Comparison of ENCODE assay signal across 12 cellular contexts in the genomic region with DNA sequence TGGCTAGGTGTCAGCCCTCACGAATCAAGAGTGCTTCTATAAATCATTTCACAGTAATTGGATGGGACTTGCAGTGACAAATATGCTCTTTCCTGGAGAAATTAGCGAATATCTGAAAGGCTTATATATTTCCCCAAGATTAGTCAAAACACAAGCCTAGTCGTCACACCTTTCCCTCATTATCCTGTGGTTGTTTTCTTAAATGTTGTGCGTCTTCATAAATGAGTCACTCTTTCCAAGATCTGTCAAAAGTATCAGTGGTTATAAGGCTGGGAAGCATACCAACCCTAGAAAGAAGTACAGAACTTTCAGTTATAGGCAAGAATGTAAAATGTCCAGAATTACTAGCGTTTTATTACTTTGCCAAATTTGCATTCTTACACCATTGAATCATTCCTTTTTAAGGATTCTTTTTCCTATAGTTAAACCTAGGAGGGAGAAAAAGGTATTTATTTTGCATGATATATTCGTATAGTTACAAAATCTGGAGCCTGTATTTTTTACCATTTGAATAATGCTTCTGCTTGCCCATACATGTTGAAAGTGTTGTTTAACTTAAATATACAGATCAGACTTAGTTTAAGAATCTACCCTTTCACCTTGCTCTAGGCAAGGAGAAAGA. TPM values are rescaled to one million over a fixed set of nuclear protein-coding genes. Genes with fewer than 3 reads are reported as not detected.
DNase-seq lines count a peak whose midpoint lies in the region; ATAC-seq and TF ChIP-seq lines count a peak whose summit lies in the region.
"Had no signal": no experiment of that assay in that cellular context is flagged by ENCODE, and none has a peak within 500 bp of the region (broad histone marks: within the 10 kb centered on the region; RNA-seq: fewer than 3 reads in every experiment).

No MANE protein-coding gene starts in this region.

- TF ChIP-seq CTCF in HEK293 (tag by site-specific recombination; IDR thresholded peaks at IDR 0.05) (no peak), astrocyte of the cerebellum (IDR thresholded peaks at IDR 0.05; ENCODE audit: low read depth, low read length, missing control alignments) (no peak), left lung (IDR thresholded peaks at IDR 0.05) (no peak)

- H3K27me3 ChIP-seq in ACC112 (ENCODE audit: insufficient read depth, low read length): no peaks in the 10 kb centered on the region
- H3K27me3 ChIP-seq in left lung: no peaks in the 10 kb centered on the region
- H3K27me3 ChIP-seq: right lobe of liver, testis had no signal

- no peaks in the 10 kb centered on the region for H3K79me2 ChIP-seq in ACC112 (ENCODE audit: control insufficient read depth, insufficient read depth, low read length, unreplicated experiment)

- DNase-seq in astrocyte of the cerebellum (ENCODE audit: low read depth) (peak; percentile 98), left lung (no peak), left lobe of liver (ENCODE audit: low spot score) (no peak), anterior cingulate cortex (lab: John Stamatoyannopoulos, UW) (no peak), cardiac septum (ENCODE audit: low spot score) (no peak)
- no peak for DNase-seq in stimulated activated CD4-positive, alpha-beta T cell treated with anti-CD3 and anti-CD28 coated beads, Interleukin-15, amount 100 ng/mL, for 24 hours
- DNase-seq: activated naive CD8-positive, alpha-beta T cell treated with anti-CD3 and anti-CD28 coated beads, Interleukin-2, amount 10 ng/mL, durations not matched to agents 7 days and 5 days; NCI-H2171; right lobe of liver; testis had no signal

- no peak overlapping the region for H2AFZ ChIP-seq in ACC112 (ENCODE audit: low read length, unreplicated experiment)

- intact Hi-C loops in left lung (cut with DNase I): no loop called here
- intact Hi-C loops in cardiac septum (cut with DNase I): no loop called here

- H3K4me1 ChIP-seq in ACC112 (ENCODE audit: control insufficient read depth, insufficient read depth, low read length, unreplicated experiment): peaks cover 64% of the 10 kb centered on the region
- peaks cover 3% of the 10 kb centered on the region; the same call in 1 of the 2 replicates for H3K4me1 ChIP-seq in HEK293 (ENCODE audit: control insufficient read depth, insufficient read depth, low read length)
- peaks cover 17 to 47% of the 10 kb centered on the region in 2 donors for H3K4me1 ChIP-seq in left lung
- H3K4me1 ChIP-seq: testis had no signal

- H3K9me3 ChIP-seq in HEK293 (ENCODE audit: control insufficient read depth, insufficient read depth, low read depth, low read length) (no peaks in the 10 kb centered on the region), left lung (no peaks in the 10 kb centered on the region)
- H3K9me3 ChIP-seq: right lobe of liver, testis had no signal

- no peaks in the 10 kb centered on the region for H3K36me3 ChIP-seq in ACC112 (ENCODE audit: insufficient read depth, low read length)
- no peaks in the 10 kb centered on the region for H3K36me3 ChIP-seq in HEK293 (ENCODE audit: control insufficient read depth in 2 of 2, insufficient read depth in 1 of 2, low read length in 2 of 2)
- no peaks in the 10 kb centered on the region for H3K36me3 ChIP-seq in left lung
- H3K36me3 ChIP-seq: right lobe of liver had no signal

- ATAC-seq in left lung (peak; percentile 33), left lobe of liver (no peak)

- CTCF ChIA-PET in HEK293 (lab: Yijun Ruan, JAX): interaction anchor here (0.7 kb wide), 2 partner anchors 54 to 464 kb away, joined by 3 to 4 read pairs; no protein-coding TSS in a partner anchor

- H3K27ac ChIP-seq in ACC112 (ENCODE audit: low read depth, low read length) (peak overlapping the region; percentile 96), HEK293 (ENCODE audit: extremely low read depth, low read depth, low read length) (no peak overlapping the region), left lung (peak overlapping the region; percentile 53 to 74)
- H3K27ac ChIP-seq: right lobe of liver, testis had no signal

- peak overlapping the region; percentile 41 for H3K4me3 ChIP-seq in ACC112 (ENCODE audit: low read depth, low read length)
- no peak overlapping the region for H3K4me3 ChIP-seq in HEK293 (ENCODE audit: low read depth, low read length)
- no peak overlapping the region for H3K4me3 ChIP-seq in astrocyte of the cerebellum (ENCODE audit: low read depth, low read length)
- no peak overlapping the region for H3K4me3 ChIP-seq in left lung
- H3K4me3 ChIP-seq: right lobe of liver, testis had no signal

- in situ Hi-C loops in astrocyte of the cerebellum (cut with HindIII; ENCODE audit: low sequenced_read_pairs): no loop called here

- POLR2A ChIA-PET in HEK293 (lab: Yijun Ruan, JAX): interaction anchor here (0.7 kb wide), 1 partner anchor 12 kb away, joined by 4 read pairs; no protein-coding TSS in a partner anchor

TF ChIP-seq in HEK293, 187 proteins besides CTCF, POLR2A, EP300 and RAD21:
- peak; percentile 81 for TF ChIP-seq HIC1 (tag by site-specific recombination; IDR thresholded peaks at IDR 0.05)
- TF ChIP-seq PRDM1 (tag by site-specific recombination; IDR thresholded peaks at IDR 0.05): peak; percentile 61; the same call in 1 of the 2 replicates
- TF ChIP-seq, protein P1, sequence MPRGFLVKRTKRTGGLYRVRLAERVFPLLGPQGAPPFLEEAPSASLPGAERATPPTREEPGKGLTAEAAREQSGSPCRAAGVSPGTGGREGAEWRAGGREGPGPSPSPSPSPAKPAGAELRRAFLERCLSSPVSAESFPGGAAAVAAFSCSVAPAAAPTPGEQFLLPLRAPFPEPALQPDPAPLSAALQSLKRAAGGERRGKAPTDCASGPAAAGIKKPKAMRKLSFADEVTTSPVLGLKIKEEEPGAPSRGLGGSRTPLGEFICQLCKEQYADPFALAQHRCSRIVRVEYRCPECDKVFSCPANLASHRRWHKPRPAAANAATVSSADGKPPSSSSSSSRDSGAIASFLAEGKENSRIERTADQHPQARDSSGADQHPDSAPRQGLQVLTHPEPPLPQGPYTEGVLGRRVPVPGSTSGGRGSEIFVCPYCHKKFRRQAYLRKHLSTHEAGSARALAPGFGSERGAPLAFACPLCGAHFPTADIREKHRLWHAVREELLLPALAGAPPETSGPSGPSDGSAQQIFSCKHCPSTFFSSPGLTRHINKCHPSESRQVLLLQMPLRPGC (tag by site-specific recombination; IDR thresholded peaks at IDR 0.05): 0 out of 2 replicates have a peak, but pooled peaks have one; percentile 12
- no peak for TF ChIP-seq TCF7L2 (IDR thresholded peaks at IDR 0.05; ENCODE audit: borderline replicate concordance, low read depth, low read length)
- TF ChIP-seq PRDM6 (tag by site-specific recombination; IDR thresholded peaks at IDR 0.05): peak; percentile 84
- peak; percentile 66 for TF ChIP-seq ZNF366 (tag by site-specific recombination; conservative IDR thresholded peaks at IDR 0.05)
- TF ChIP-seq ZNF266 (tag by site-specific recombination; IDR thresholded peaks at IDR 0.05; ENCODE audit: low read depth): no peak
- TF ChIP-seq BCL6B (tag by site-specific recombination; IDR thresholded peaks at IDR 0.05): peak; percentile 86
- TF ChIP-seq ZNF629 (tag by site-specific recombination; IDR thresholded peaks at IDR 0.05): peak; percentile 69

RNA-seq across cellular contexts. Expression of gene TMEM212, which starts 33.6 kb away (rescaled TPM):
- total RNA-seq in left lung (1 to 10 TPM in 1 of 2 donors, not detected in 1; 2.3 TPM), left lobe of liver (not detected), cardiac septum (not detected)
- total RNA-seq: activated naive CD8-positive, alpha-beta T cell treated with anti-CD3 and anti-CD28 coated beads, Interleukin-2, amount 10 ng/mL, durations not matched to agents 7 days and 5 days; right lobe of liver had no signal
